Comparison of ENCODE assay signal across 20 cellular contexts in genomic region chr5:20562545-20562944, GRCh38.
DNase-seq lines count a peak whose midpoint lies in the region; ATAC-seq, FAIRE-seq and TF ChIP-seq lines count a peak whose summit lies in the region.
"Had no signal": no experiment of that assay in that cellular context is flagged by ENCODE, and none has a peak within 500 bp of the region (broad histone marks: within the 10 kb centered on the region; RNA-seq: fewer than 3 reads in every experiment).

No MANE protein-coding gene starts in this region.

- no peaks in the 10 kb centered on the region for H3K9me3 ChIP-seq in HepG2 (ENCODE audit: low read length)
- no peaks in the 10 kb centered on the region for H3K9me3 ChIP-seq in right lobe of liver
- H3K9me3 ChIP-seq: HAP-1 had no signal

- no peak overlapping the region for H3K9ac ChIP-seq in HepG2 (ENCODE audit: insufficient read depth, low read depth, low read length)

- POLR2A ChIA-PET in HepG2 (lab: Yijun Ruan, JAX) = no interaction called here

- FAIRE-seq in HepG2 (lab: Jason Lieb, UNC) (no peak), colon (lab: Jason Lieb, UNC) (peak; percentile 62), islet of Langerhans (lab: Jason Lieb, UNC) (peak; percentile 97)
- FAIRE-seq: GM12878, GM19239, H54 had no signal

- intact Hi-C loops in HepG2 (cut with micrococcal nuclease; ENCODE audit: unreplicated experiment) (no loop called here), right lobe of liver (cut with DNase I) (no loop called here)

- H3K4me2 ChIP-seq in HepG2 (ENCODE audit: low read depth, low read length) = no peak overlapping the region
- H3K4me2 ChIP-seq: GM23338 had no signal

- TF ChIP-seq EP300 in HepG2 (IDR thresholded peaks at IDR 0.05; ENCODE audit: low read depth in 2 of 2, low read length in 2 of 2) (no peak), HepG2 (CRISPR knock-in tag; IDR thresholded peaks at IDR 0.05; ENCODE audit: borderline replicate concordance) (no peak), Ishikawa (IDR thresholded peaks at IDR 0.05; ENCODE audit: borderline replicate concordance) (no peak)

- H3K27me3 ChIP-seq in HepG2 (ENCODE audit: control insufficient read depth in 1 of 2, insufficient read depth in 2 of 2, low read length in 2 of 2) = no peaks in the 10 kb centered on the region
- H3K27me3 ChIP-seq in right lobe of liver = no peaks in the 10 kb centered on the region

- CTCF ChIA-PET in HepG2 (lab: Yijun Ruan, JAX; ENCODE audit: low intra/inter-chr PET ratio, low total read pairs) = no interaction called here

- 34% methylated on average over 4 of the region's 4 CpGs for WGBS in HepG2 (ENCODE audit: low lambda C conversion rate)
- WGBS in right lobe of liver (ENCODE audit: insufficient coverage, low coverage, low lambda C conversion rate, missing lambda C conversion rate) = 61% methylated on average over 4 of the region's 4 CpGs

- H3K4me3 ChIP-seq in HepG2 (replicated peaks in 1 of 3; ENCODE audit: insufficient read depth in 1 of 3, low read depth in 2 of 3, low read length in 3 of 3) (no peak overlapping the region), right lobe of liver (no peak overlapping the region)
- H3K4me3 ChIP-seq: GM12878, GM23338, HAP-1 had no signal

- TF ChIP-seq CTCF in HepG2 (CRISPR knock-in tag; IDR thresholded peaks at IDR 0.05) (no peak), right lobe of liver (IDR thresholded peaks at IDR 0.05) (no peak)

- TF ChIP-seq RAD21 in HepG2 (CRISPR knock-in tag; IDR thresholded peaks at IDR 0.05) (no peak), Ishikawa (IDR thresholded peaks at IDR 0.05; ENCODE audit: low read depth) (no peak)

- no peak for TF ChIP-seq POLR2A in HepG2 (IDR thresholded peaks at IDR 0.05; ENCODE audit: insufficient read depth in 1 of 2, low read depth in 2 of 2, low read length in 2 of 2)
- TF ChIP-seq POLR2A in right lobe of liver (IDR thresholded peaks at IDR 0.05) = no peak

- ATAC-seq in HepG2 (no peak), right lobe of liver (no peak), left lobe of liver (no peak)
- ATAC-seq: GM12878, GM23338 had no signal

- no peaks in the 10 kb centered on the region for H3K79me2 ChIP-seq in HepG2 (ENCODE audit: insufficient read depth, low read length)

- in situ Hi-C loops in HepG2 (cut with HindIII; ENCODE audit: extremely low pct_ligation_motif_present, low pct_unique_long_range_greater_than_20kb) = no loop called here

- H4K20me1 ChIP-seq in HepG2 (ENCODE audit: insufficient read depth, low read length) = no peaks in the 10 kb centered on the region; the same call in 1 of the 2 replicates

- H3K4me1 ChIP-seq in HepG2 (ENCODE audit: insufficient read depth, low read length) (no peaks in the 10 kb centered on the region), right lobe of liver (no peaks in the 10 kb centered on the region)
- H3K4me1 ChIP-seq: HAP-1 had no signal

- H3K36me3 ChIP-seq in HepG2 (replicated peaks in 1 of 2; ENCODE audit: control insufficient read depth in 1 of 2, insufficient read depth in 2 of 2, low read length in 2 of 2) (no peaks in the 10 kb centered on the region), right lobe of liver (no peaks in the 10 kb centered on the region)
- H3K36me3 ChIP-seq: HAP-1 had no signal

- H3K27ac ChIP-seq in HepG2 (ENCODE audit: extremely low read length, insufficient read depth, low read length) (no peak overlapping the region), right lobe of liver (no peak overlapping the region)
- H3K27ac ChIP-seq: 22Rv1 had no signal

- no TSS peak for BruUV-seq in HepG2 (replicated peaks; lab: Mats Ljungman, UMichigan)

- H2AFZ ChIP-seq in HepG2 (ENCODE audit: low read length) = no peak overlapping the region
- H2AFZ ChIP-seq: GM23338 had no signal

- DNase-seq in HepG2 (ENCODE audit: low spot score) = no peak
- DNase-seq in right lobe of liver = no peak
- no peak for DNase-seq in left lobe of liver (ENCODE audit: low spot score)
- no peak for DNase-seq in NCI-H82 treated with DMSO at 0.1 percent for 48 hours (lab: John Stamatoyannopoulos, UW; ENCODE audit: unreplicated experiment)
- DNase-seq in DMS53 (lab: John Stamatoyannopoulos, UW) = no peak
- DNase-seq: C1 segment of cervical spinal cord; Calu3; CD4-positive, alpha-beta memory T cell; COR-L47; DND-41; GDM1 had no signal

TF ChIP-seq in HepG2, 621 proteins besides CTCF, POLR2A, EP300 and RAD21:
- TF ChIP-seq PHF8 (CRISPR knock-in tag; IDR thresholded peaks at IDR 0.05) (no peak), CEBPB (IDR thresholded peaks at IDR 0.05; ENCODE audit: borderline replicate concordance, low read depth, low read length) (peak; percentile 73)

TF ChIP-seq in Ishikawa, 13 proteins besides CTCF, POLR2A, EP300 and RAD21:
- TF ChIP-seq CREB1 (IDR thresholded peaks at IDR 0.05; ENCODE audit: low read depth) (no peak), CEBPB (IDR thresholded peaks at IDR 0.05) (peak; percentile 31; the same call in 1 of the 2 replicates)
